8 cellular contexts compared by ENCODE assay signal in genomic region chr2:200308001-200308400, GRCh38. TPM values are rescaled to one million over a fixed set of nuclear protein-coding genes. Genes with fewer than 3 reads are reported as not detected.
A peak's percentile ranks its signal among the peaks of the same experiment; 100 is the strongest.
DNase-seq lines count a peak whose midpoint lies in the region; ATAC-seq and TF ChIP-seq lines count a peak whose summit lies in the region.

No MANE protein-coding gene starts in this region.

- H3K4me3 Mint-ChIP-seq in endothelial cell (ENCODE audit: unreplicated experiment) (peak overlapping the region; percentile 96), osteocyte (ENCODE audit: unreplicated experiment) (peak overlapping the region; percentile 81)
- H3K4me3 Mint-ChIP-seq in stimulated activated naive B cell treated with anti-CD40 and anti-IgM and Interleukin-4, amounts not matched to agents 10 μg/mL and 1 μg/mL and 100 μg/mL, for 72 hours: peak overlapping the region in 1 of 2 donors; percentile 66

- DNase-seq in EL (peak; percentile 45), Peyer's patch (no peak), endothelial cell (ENCODE audit: low spot score) (no peak), osteocyte (ENCODE audit: extremely low spot score, unreplicated experiment) (no peak), activated gamma-delta T cell (lab: John Stamatoyannopoulos, UW) (no peak), NCI-H1105 (lab: John Stamatoyannopoulos, UW) (no peak), NCI-H2029 treated with DMSO at 0.1 percent for 48 hours (lab: John Stamatoyannopoulos, UW) (no peak)
- DNase-seq in stimulated activated naive B cell treated with anti-CD40 and anti-IgM and Interleukin-4, amounts not matched to agents 10 μg/mL and 1 μg/mL and 100 μg/mL, for 72 hours: no peak

- H3K4me3 ChIP-seq in Peyer's patch: peak overlapping the region in 3 of 4 donors; percentile 65 to 94 (median 73)

- H3K9me3 Mint-ChIP-seq in endothelial cell (ENCODE audit: unreplicated experiment) (no peaks in the 10 kb centered on the region), osteocyte (ENCODE audit: unreplicated experiment) (no peaks in the 10 kb centered on the region)
- no peaks in the 10 kb centered on the region for H3K9me3 Mint-ChIP-seq in stimulated activated naive B cell treated with anti-CD40 and anti-IgM and Interleukin-4, amounts not matched to agents 10 μg/mL and 1 μg/mL and 100 μg/mL, for 72 hours

- H3K27me3 ChIP-seq in Peyer's patch: no peaks in the 10 kb centered on the region

- H3K27me3 Mint-ChIP-seq in endothelial cell (ENCODE audit: unreplicated experiment): peaks cover 8% of the 10 kb centered on the region
- no peaks in the 10 kb centered on the region for H3K27me3 Mint-ChIP-seq in osteocyte (ENCODE audit: unreplicated experiment)
- H3K27me3 Mint-ChIP-seq in stimulated activated naive B cell treated with anti-CD40 and anti-IgM and Interleukin-4, amounts not matched to agents 10 μg/mL and 1 μg/mL and 100 μg/mL, for 72 hours: peaks cover 36 to 37% of the 10 kb centered on the region in 2 donors

- TF ChIP-seq CTCF in Peyer's patch (IDR thresholded peaks at IDR 0.05) (no peak), endothelial cell (IDR thresholded peaks at IDR 0.05; ENCODE audit: unreplicated experiment) (no peak), osteocyte (IDR thresholded peaks at IDR 0.05) (no peak)

- no peaks in the 10 kb centered on the region for H3K36me3 Mint-ChIP-seq in endothelial cell (ENCODE audit: low read depth, unreplicated experiment)
- no peaks in the 10 kb centered on the region for H3K36me3 Mint-ChIP-seq in osteocyte (ENCODE audit: unreplicated experiment)
- H3K36me3 Mint-ChIP-seq in stimulated activated naive B cell treated with anti-CD40 and anti-IgM and Interleukin-4, amounts not matched to agents 10 μg/mL and 1 μg/mL and 100 μg/mL, for 72 hours: peaks cover 3 to 4% of the 10 kb centered on the region in 2 donors

- H3K4me1 ChIP-seq in Peyer's patch: peaks cover 0 to 19% (median 2%) of the 10 kb centered on the region in 4 donors

- peak overlapping the region in 3 of 4 donors; percentile 16 to 95 (median 78) for H3K27ac ChIP-seq in Peyer's patch

- H3K4me1 Mint-ChIP-seq in endothelial cell (ENCODE audit: unreplicated experiment) (peaks cover 37% of the 10 kb centered on the region), osteocyte (ENCODE audit: unreplicated experiment) (peaks cover 47% of the 10 kb centered on the region)
- peaks cover 4 to 7% of the 10 kb centered on the region in 2 donors for H3K4me1 Mint-ChIP-seq in stimulated activated naive B cell treated with anti-CD40 and anti-IgM and Interleukin-4, amounts not matched to agents 10 μg/mL and 1 μg/mL and 100 μg/mL, for 72 hours

- H3K36me3 ChIP-seq in Peyer's patch: no peaks in the 10 kb centered on the region

- no peak for ATAC-seq in stimulated activated naive B cell treated with anti-CD40 and anti-IgM and Interleukin-4, amounts not matched to agents 10 μg/mL and 1 μg/mL and 100 μg/mL, for 72 hours (replicated peaks)

- H3K27ac Mint-ChIP-seq in endothelial cell (ENCODE audit: unreplicated experiment): peak overlapping the region; percentile 91
- H3K27ac Mint-ChIP-seq in osteocyte (ENCODE audit: unreplicated experiment): peak overlapping the region; percentile 77
- H3K27ac Mint-ChIP-seq in stimulated activated naive B cell treated with anti-CD40 and anti-IgM and Interleukin-4, amounts not matched to agents 10 μg/mL and 1 μg/mL and 100 μg/mL, for 72 hours: no peak overlapping the region

- TF ChIP-seq POLR2A in Peyer's patch (IDR thresholded peaks at IDR 0.05): no peak

- no peaks in the 10 kb centered on the region for H3K9me3 ChIP-seq in Peyer's patch

RNA-seq across cellular contexts. Expression of gene SPATS2L, which starts 1.5 kb away (rescaled TPM):
- total RNA-seq in Peyer's patch (100 to 1,000 TPM in 3 of 4 donors, 10 to 100 TPM in 1; 99.0 to 142 (median 124) TPM), endothelial cell (ENCODE audit: unreplicated experiment) (72.9 TPM), osteocyte (152 and 155 TPM in 2 replicates)
